Comparison of ENCODE assay signal across 1 cellular context in genomic region chr4:1862055-1862911, GRCh38.
TF ChIP-seq lines count a peak whose summit lies in the region.

No MANE protein-coding gene starts in this region.

TF ChIP-seq in H1, 55 proteins besides CTCF, POLR2A, EP300 and RAD21:
- no peak for TF ChIP-seq HDAC2 (IDR thresholded peaks at IDR 0.05; ENCODE audit: borderline replicate concordance in 1 of 2, low read depth in 2 of 2, low read length in 2 of 2)
- TF ChIP-seq EZH2 (IDR thresholded peaks at IDR 0.05; ENCODE audit: low read depth, low read length, severe bottlenecking) = peak; percentile 38
- peak; percentile 55 for TF ChIP-seq SUZ12 (IDR thresholded peaks at IDR 0.05; ENCODE audit: low read length)
- no peak for TF ChIP-seq RFX5 (IDR thresholded peaks at IDR 0.05; ENCODE audit: borderline replicate concordance, low read depth, low read length)
- no peak for TF ChIP-seq ATF2 (IDR thresholded peaks at IDR 0.05; ENCODE audit: low read length)
- TF ChIP-seq E2F6 (IDR thresholded peaks at IDR 0.05) = peak; percentile 29; the same call in 1 of the 2 replicates
